ENCODE assay signal across 18 cellular contexts in the genomic region with DNA sequence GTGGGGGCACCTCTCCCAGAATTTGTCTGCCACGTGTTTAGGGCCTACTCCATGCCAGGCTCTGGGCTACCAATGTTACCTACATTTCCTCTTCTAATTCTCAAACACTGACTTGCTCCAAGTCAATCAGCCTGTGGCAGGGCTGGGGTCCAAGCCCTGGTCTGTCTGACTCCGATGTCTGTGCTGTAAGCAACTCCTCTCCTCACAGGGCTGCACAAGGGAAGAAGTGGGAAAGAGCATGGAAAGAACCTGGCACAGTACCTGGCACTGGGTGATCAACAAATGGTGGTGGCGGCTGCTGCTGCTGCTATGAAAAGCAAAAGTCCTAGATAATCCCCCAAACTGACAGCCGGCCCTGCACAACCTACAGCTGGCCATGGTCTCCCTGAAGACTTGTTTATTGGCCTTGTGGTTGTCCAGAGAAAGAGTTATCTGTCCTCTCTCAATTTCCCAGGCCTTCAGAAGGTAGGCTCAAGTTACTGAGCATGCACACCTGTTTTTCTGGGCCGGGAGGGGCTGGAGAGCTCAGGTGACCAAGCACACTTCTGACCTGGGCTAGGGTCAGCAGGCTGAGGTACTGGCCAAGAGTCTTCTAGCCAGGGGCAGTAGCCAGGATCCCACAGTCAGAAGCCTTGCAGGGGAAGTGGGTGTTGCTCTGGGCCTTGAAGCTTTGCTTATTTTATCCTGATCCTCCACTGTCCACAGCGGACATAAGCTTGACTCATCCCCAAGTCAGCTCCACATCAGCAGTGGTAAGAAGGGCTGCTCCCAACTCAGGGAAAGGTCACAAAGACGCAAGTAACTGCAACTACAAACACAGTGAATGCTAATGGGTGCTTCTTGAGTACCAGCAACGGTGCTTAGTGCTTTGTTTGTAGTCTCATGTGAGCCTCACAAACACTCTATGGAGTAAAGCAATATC. TPM values are rescaled to one million over a fixed set of nuclear protein-coding genes. Genes with fewer than 3 reads are reported as not detected.
DNase-seq lines count a peak whose midpoint lies in the region; ATAC-seq and TF ChIP-seq lines count a peak whose summit lies in the region.
"Had no signal": no experiment of that assay in that cellular context is flagged by ENCODE, and none has a peak within 500 bp of the region (broad histone marks: within the 10 kb centered on the region; RNA-seq: fewer than 3 reads in every experiment).

No MANE protein-coding gene starts in this region.

- H3K4me3 ChIP-seq in adipocyte (ENCODE audit: low read length) (no peak overlapping the region), skeletal muscle tissue (ENCODE audit: low read length in 3 of 3) (peak overlapping the region in 2 of 3 donors; percentile 6 to 18), ovary (no peak overlapping the region), MM.1S (ENCODE audit: low read length) (no peak overlapping the region)
- H3K4me3 ChIP-seq in effector memory CD4-positive, alpha-beta T cell (ENCODE audit: insufficient read depth, low read depth, low read length, poor library complexity, severe bottlenecking), result no peak overlapping the region
- H3K4me3 ChIP-seq: GM12878, lung had no signal

- H3K36me3 ChIP-seq in adipocyte (ENCODE audit: control insufficient read depth, insufficient read depth, low read length, severe bottlenecking), result no peaks in the 10 kb centered on the region
- no peaks in the 10 kb centered on the region for H3K36me3 ChIP-seq in skeletal muscle tissue (ENCODE audit: control insufficient read depth in 3 of 3, insufficient read depth in 3 of 3, low read length in 3 of 3)
- H3K36me3 ChIP-seq in ovary, result no peaks in the 10 kb centered on the region
- no peaks in the 10 kb centered on the region for H3K36me3 ChIP-seq in effector memory CD4-positive, alpha-beta T cell (ENCODE audit: control insufficient read depth, insufficient read depth, low read length)
- H3K36me3 ChIP-seq in MM.1S (replicated peaks; ENCODE audit: insufficient read depth, low read length), result no peaks in the 10 kb centered on the region

- no peaks in the 10 kb centered on the region for H3K79me2 ChIP-seq in MM.1S (ENCODE audit: low read length)

- H3K27me3 ChIP-seq in adipocyte (replicated peaks; ENCODE audit: control insufficient read depth, insufficient read depth, low read length) (no peaks in the 10 kb centered on the region), skeletal muscle tissue (ENCODE audit: control insufficient read depth in 3 of 3, insufficient read depth in 3 of 3, low read length in 3 of 3) (no peaks in the 10 kb centered on the region), ovary (no peaks in the 10 kb centered on the region), MM.1S (replicated peaks; ENCODE audit: insufficient read depth, low read length) (no peaks in the 10 kb centered on the region)
- H3K27me3 ChIP-seq in effector memory CD4-positive, alpha-beta T cell (replicated peaks; ENCODE audit: control insufficient read depth, insufficient read depth, low read length, poor library complexity, severe bottlenecking), result no peaks in the 10 kb centered on the region

- no peaks in the 10 kb centered on the region for H3K9me2 ChIP-seq in MM.1S (replicated peaks; ENCODE audit: insufficient read depth, low read length)

- DNase-seq in GM03348 (ENCODE audit: low spot score) (peak; percentile 79), adipocyte (ENCODE audit: low read depth) (peak; percentile 37), glomerular visceral epithelial cell (ENCODE audit: extremely low spot score) (peak; percentile 21), ovary (no peak), MM.1S (no peak)
- no peak for DNase-seq in effector memory CD4-positive, alpha-beta T cell
- DNase-seq: activated gamma-delta T cell treated with Interleukin-2 at 50 U/mL for 16 hours; CD4-positive, CD25-positive, alpha-beta regulatory T cell; NCI-H1105; stimulated activated CD4-positive, alpha-beta T cell treated with anti-CD3 and anti-CD28 coated beads, Interleukin-1b, Interleukin-23, amount 100 ng/mL, for 48 hours; T-helper 17 cell had no signal

- no peaks in the 10 kb centered on the region for H4K20me1 ChIP-seq in MM.1S (ENCODE audit: insufficient read depth, low read length)

- ATAC-seq in GM18870 (IDR thresholded peaks at IDR 0.05; ENCODE audit: unreplicated experiment), result no peak
- ATAC-seq: activated CD4-positive, CD25-positive, alpha-beta regulatory T cell treated with anti-CD3 and anti-CD28 coated beads, Interleukin-2, amount 50 U/mL, for 24 hours; esophagus mucosa; GM12878; T-helper 17 cell had no signal

- H3K4me2 ChIP-seq in MM.1S (ENCODE audit: low read depth, low read length), result no peak overlapping the region

- intact Hi-C loops in ovary (cut with DNase I), result no loop called here

- H3F3A ChIP-seq in MM.1S (ENCODE audit: insufficient read depth, low read length), result no peaks in the 10 kb centered on the region

- H2AFZ ChIP-seq in MM.1S (ENCODE audit: low read length), result no peak overlapping the region

- H3K27ac ChIP-seq in skeletal muscle tissue (ENCODE audit: low read depth, low read length), result peak overlapping the region; percentile 76
- H3K27ac ChIP-seq in ovary, result no peak overlapping the region
- H3K27ac ChIP-seq in effector memory CD4-positive, alpha-beta T cell (ENCODE audit: insufficient read depth, low read length, poor library complexity, severe bottlenecking), result no peak overlapping the region
- no peak overlapping the region for H3K27ac ChIP-seq in MM.1S (ENCODE audit: low read length)

- no peak for TF ChIP-seq POLR2A in ovary (IDR thresholded peaks at IDR 0.05)

- TF ChIP-seq CTCF in ovary (IDR thresholded peaks at IDR 0.05) (no peak), MM.1S (IDR thresholded peaks at IDR 0.05; ENCODE audit: low read length) (no peak)

- H3K4me1 ChIP-seq in adipocyte (ENCODE audit: control insufficient read depth, insufficient read depth, low read length) (peaks cover 16% of the 10 kb centered on the region), skeletal muscle tissue (ENCODE audit: control insufficient read depth in 3 of 3, insufficient read depth in 3 of 3, low read length in 3 of 3) (peaks cover 30 to 35% (median 32%) of the 10 kb centered on the region in 3 donors), ovary (ENCODE audit: insufficient read depth) (no peaks in the 10 kb centered on the region), MM.1S (ENCODE audit: low read length) (no peaks in the 10 kb centered on the region)
- H3K4me1 ChIP-seq in effector memory CD4-positive, alpha-beta T cell (ENCODE audit: control insufficient read depth, insufficient read depth, low read length, poor library complexity, severe bottlenecking), result no peaks in the 10 kb centered on the region

- H3K9ac ChIP-seq in adipocyte (ENCODE audit: low read length) (no peak overlapping the region), skeletal muscle tissue (ENCODE audit: low read depth in 1 of 3, low read length in 3 of 3) (no peak overlapping the region), MM.1S (ENCODE audit: low read length) (no peak overlapping the region)

- H3K9me3 ChIP-seq in adipocyte (ENCODE audit: control insufficient read depth, low read length), result no peaks in the 10 kb centered on the region
- no peaks in the 10 kb centered on the region for H3K9me3 ChIP-seq in skeletal muscle tissue (ENCODE audit: control insufficient read depth in 3 of 3, low read length in 3 of 3)
- no peaks in the 10 kb centered on the region for H3K9me3 ChIP-seq in ovary
- H3K9me3 ChIP-seq in effector memory CD4-positive, alpha-beta T cell (ENCODE audit: control insufficient read depth, low read length), result no peaks in the 10 kb centered on the region
- no peaks in the 10 kb centered on the region for H3K9me3 ChIP-seq in MM.1S (replicated peaks; ENCODE audit: insufficient read depth, low read length)

- TF ChIP-seq EP300 in ovary (IDR thresholded peaks at IDR 0.05), result no peak

- WGBS in ovary, 3 donors, result 66 to 72% (median 68%) methylated on average over 8 of the region's 8 CpGs

RNA-seq across cellular contexts. Expression of a gene that starts 35.3 kb away (rescaled TPM):
- total RNA-seq in skeletal muscle tissue, result 61.6 TPM
- 1 to 10 TPM in 4 of 7 donors, under 1 TPM in 3; 0.48 to 5.2 (median 1.3) TPM for total RNA-seq in ovary
- polyA plus RNA-seq in ovary, result under 1 TPM; 0.34 to 0.87 TPM
- total RNA-seq: CD4-positive, CD25-positive, alpha-beta regulatory T cell; dermis microvascular lymphatic vessel endothelial cell; esophagus mucosa; GM12878; T-helper 17 cell had no signal
- polyA plus RNA-seq: CD4-positive, CD25-positive, alpha-beta regulatory T cell had no signal

Comparison
In these comparisons a context has a peak if more than half of its experiments do, and no peak if none do; other contexts are left out.
1. DNase-seq: peak in GM03348 (single experiment), adipocyte (single experiment) and glomerular visceral epithelial cell (single experiment); none in ovary (0 of 5), effector memory CD4-positive, alpha-beta T cell (0 of 3) and MM.1S (single experiment).
2. H3K4me3 ChIP-seq: peak in skeletal muscle tissue (2 of 3); none in adipocyte (single experiment), ovary (single experiment), effector memory CD4-positive, alpha-beta T cell (single experiment) and MM.1S (single experiment).
3. RNA of a gene that starts 35.3 kb away (total RNA-seq): 61.6 TPM in skeletal muscle tissue (single experiment); 0.48 to 5.2 TPM in ovary; every median in the first group is over 10 times any median in the second.